In genomic region chr12:56900583-56900982, GRCh38 we compare ENCODE assay signal across 1 cellular context.
TF ChIP-seq lines count a peak whose summit lies in the region.

No MANE protein-coding gene starts in this region.

TF ChIP-seq in Ishikawa, 13 proteins besides CTCF, POLR2A, EP300 and RAD21 (continued from another document):
- TF ChIP-seq REST (IDR thresholded peaks at IDR 0.05; ENCODE audit: low read depth) (no peak), NFIC (IDR thresholded peaks at IDR 0.05) (no peak), CEBPB (IDR thresholded peaks at IDR 0.05) (no peak), TAF1 (IDR thresholded peaks at IDR 0.05; ENCODE audit: low read depth) (no peak), FOXM1 (IDR thresholded peaks at IDR 0.05; ENCODE audit: borderline replicate concordance, low read depth) (no peak)
- TF ChIP-seq, protein P1, sequence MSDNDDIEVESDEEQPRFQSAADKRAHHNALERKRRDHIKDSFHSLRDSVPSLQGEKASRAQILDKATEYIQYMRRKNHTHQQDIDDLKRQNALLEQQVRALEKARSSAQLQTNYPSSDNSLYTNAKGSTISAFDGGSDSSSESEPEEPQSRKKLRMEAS (IDR thresholded peaks at IDR 0.05) = 0 out of 2 replicates have a peak, but pooled peaks have one; percentile 20
